In the genomic region with DNA sequence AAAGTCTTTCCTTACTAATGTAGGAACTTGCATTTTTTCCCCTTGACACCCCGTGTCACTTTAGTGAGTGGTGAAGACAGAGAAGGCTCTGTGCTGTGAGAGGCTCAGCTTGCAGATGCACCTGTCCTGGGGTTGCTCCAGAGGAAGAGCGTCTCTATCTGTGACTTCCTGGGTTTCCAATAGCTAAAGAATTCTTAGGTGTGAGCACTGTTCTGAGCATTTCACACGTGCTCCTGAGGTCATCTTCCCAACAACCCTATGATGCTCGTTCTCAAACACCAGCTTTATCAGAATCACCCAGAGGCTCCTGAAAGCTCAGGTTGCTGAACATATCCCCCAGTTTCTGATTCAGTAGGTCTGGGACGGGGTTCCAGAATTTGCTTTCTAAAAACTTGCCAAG, we compare ENCODE assay signal across 14 cellular contexts. TPM values are rescaled to one million over a fixed set of nuclear protein-coding genes. Genes with fewer than 3 reads are reported as not detected.
DNase-seq lines count a peak whose midpoint lies in the region; ATAC-seq and TF ChIP-seq lines count a peak whose summit lies in the region.
"Had no signal": no experiment of that assay in that cellular context is flagged by ENCODE, and none has a peak within 500 bp of the region (broad histone marks: within the 10 kb centered on the region; RNA-seq: fewer than 3 reads in every experiment).

No MANE protein-coding gene starts in this region.

- H3K4me2 ChIP-seq in H9 (ENCODE audit: insufficient read depth, insufficient read length, low read length) (no peak overlapping the region), hepatocyte (no peak overlapping the region)

- H3K27ac Mint-ChIP-seq in H9 = peak overlapping the region in 2 of 3 experiments; percentile 34 to 42; a peak in 2 of 7 replicates
- H3K27ac Mint-ChIP-seq: CD4-positive, alpha-beta memory T cell had no signal

- no peak overlapping the region for H2BK20ac ChIP-seq in H9 (ENCODE audit: low read depth, low read length, poor library complexity, severe bottlenecking)

- H3K56ac ChIP-seq in H9 (ENCODE audit: insufficient read length, low read depth, low read length) = no peak overlapping the region

- H3K4me1 ChIP-seq in H9 (ENCODE audit: insufficient read depth, low read length) = no peaks in the 10 kb centered on the region; the same call in 1 of the 2 replicates
- no peaks in the 10 kb centered on the region for H3K4me1 ChIP-seq in hepatocyte (ENCODE audit: insufficient read depth)
- H3K4me1 ChIP-seq: BE2C had no signal

- H4K91ac ChIP-seq in H9 (ENCODE audit: insufficient read length, low read depth, low read length) = no peak overlapping the region

- no peak overlapping the region for H2BK5ac ChIP-seq in H9 (ENCODE audit: insufficient read length, low read length)

- H3K4me3 ChIP-seq in hepatocyte = no peak overlapping the region
- H3K4me3 ChIP-seq: A549 had no signal

- WGBS in H9 (ENCODE audit: extremely low coverage, insufficient read length, low lambda C conversion rate) = no CpG with 5 or more reads among the region's 5 CpGs
- 68% methylated on average over 5 of the region's 5 CpGs for WGBS in hepatocyte (ENCODE audit: low lambda C conversion rate, missing lambda C conversion rate)

- no peak for DNase-seq in H9
- DNase-seq in RWPE1 (ENCODE audit: low spot score) = no peak
- DNase-seq in hepatocyte (ENCODE audit: low spot score) = no peak
- DNase-seq in activated CD8-positive, alpha-beta memory T cell treated with anti-CD3 and anti-CD28 coated beads, Interleukin-2, amount 50 U/mL, for 48 hours = no peak
- DNase-seq: BE2C; CD4-positive, alpha-beta memory T cell; DMS153; DMS79 treated with DMSO at 0.1 percent for 48 hours; EL; IMR-90 had no signal

- H2AFZ ChIP-seq in H9 (ENCODE audit: low read length) = no peak overlapping the region
- no peak overlapping the region for H2AFZ ChIP-seq in hepatocyte

- peaks cover 23% of the 10 kb centered on the region for H3K27me3 Mint-ChIP-seq in H9 (ENCODE audit: low read depth)

- peaks cover 37 to 43% of the 10 kb centered on the region in 2 experiments for H3K4me1 Mint-ChIP-seq in H9
- H3K4me1 Mint-ChIP-seq: CD4-positive, alpha-beta memory T cell had no signal

- no peak overlapping the region for H3K14ac ChIP-seq in H9 (ENCODE audit: insufficient read depth, low read length)

- H2BK12ac ChIP-seq in H9 (ENCODE audit: insufficient read length, low read depth, low read length) = no peak overlapping the region

- no peak overlapping the region for H3K23ac ChIP-seq in H9 (ENCODE audit: insufficient read length, low read depth, low read length)

- no peak overlapping the region for H3K18ac ChIP-seq in H9 (ENCODE audit: insufficient read length, low read depth, low read length)

- no peak overlapping the region for H3K27ac ChIP-seq in H9 (ENCODE audit: insufficient read length, low read depth, low read length)
- H3K27ac ChIP-seq in RWPE1 = peak overlapping the region; percentile 70
- peak overlapping the region; percentile 71 for H3K27ac ChIP-seq in hepatocyte
- H3K27ac ChIP-seq: C4-2B had no signal

- H3K27me3 ChIP-seq in H9 (ENCODE audit: insufficient read depth, low read length) = no peaks in the 10 kb centered on the region
- H3K27me3 ChIP-seq in hepatocyte = no peaks in the 10 kb centered on the region
- H3K27me3 ChIP-seq: BE2C had no signal

- H4K5ac ChIP-seq in H9 (ENCODE audit: insufficient read length, low read depth, low read length) = no peak overlapping the region

- no peak overlapping the region for H2AK5ac ChIP-seq in H9 (ENCODE audit: insufficient read length, low read length)

- CTCF ChIA-PET in RWPE1 (lab: Yijun Ruan, JAX) = no interaction called here

- ATAC-seq in esophagus mucosa (no peak), HG02571 (IDR thresholded peaks at IDR 0.05; ENCODE audit: unreplicated experiment) (no peak)

- H3K9me2 ChIP-seq in hepatocyte (replicated peaks; ENCODE audit: insufficient read depth) = no peaks in the 10 kb centered on the region

- H2BK15ac ChIP-seq in H9 (ENCODE audit: low read depth, low read length) = no peak overlapping the region

- H3K9ac ChIP-seq in H9 (ENCODE audit: extremely low read depth, insufficient read length, low read length) = no peak overlapping the region

- no peak overlapping the region for H3K4me3 Mint-ChIP-seq in H9

- H3K4ac ChIP-seq in H9 (ENCODE audit: low read depth, low read length) = no peak overlapping the region

- no peak overlapping the region for H2BK120ac ChIP-seq in H9 (ENCODE audit: low read depth, low read length, poor library complexity, severe bottlenecking)

- H3K79me1 ChIP-seq in H9 (ENCODE audit: insufficient read depth, low read depth, low read length, poor library complexity, severe bottlenecking) = no peaks in the 10 kb centered on the region

- POLR2A ChIA-PET in RWPE1 (lab: Yijun Ruan, JAX; ENCODE audit: low non-redundant PET) = no interaction called here

- peaks cover 0 to 6% (median 0%) of the 10 kb centered on the region in 3 experiments; a peak in 2 of 7 replicates for H3K36me3 Mint-ChIP-seq in H9 (ENCODE audit: insufficient read depth in 1 of 3, low read depth in 3 of 3)
- H3K36me3 Mint-ChIP-seq: CD4-positive, alpha-beta memory T cell had no signal

- TF ChIP-seq CTCF in H9 (conservative IDR thresholded peaks at IDR 0.05) (no peak), RWPE1 (conservative IDR thresholded peaks at IDR 0.05; ENCODE audit: low read depth) (no peak), hepatocyte (IDR thresholded peaks at IDR 0.05; ENCODE audit: poor library complexity) (no peak)

- peaks cover under 1 to 7% of the 10 kb centered on the region in 2 experiments for H3K9me3 Mint-ChIP-seq in H9

- peaks cover 3% of the 10 kb centered on the region for H3K9me3 ChIP-seq in H9 (ENCODE audit: control insufficient read depth, low read depth, low read length)
- H3K9me3 ChIP-seq in hepatocyte (ENCODE audit: low read depth) = no peaks in the 10 kb centered on the region
- H3K9me3 ChIP-seq: BE2C had no signal

- H4K20me1 ChIP-seq in H9 (ENCODE audit: control insufficient read depth, insufficient read depth, insufficient read length) (no peaks in the 10 kb centered on the region), hepatocyte (ENCODE audit: insufficient read depth, poor library complexity, severe bottlenecking) (no peaks in the 10 kb centered on the region)

- no peaks in the 10 kb centered on the region for H3K79me2 ChIP-seq in H9 (ENCODE audit: insufficient read depth, low read length)
- H3K79me2 ChIP-seq in hepatocyte = no peaks in the 10 kb centered on the region

- no peak overlapping the region for H3T11ph ChIP-seq in H9 (ENCODE audit: low read length)

- H3K23me2 ChIP-seq in H9 (ENCODE audit: insufficient read length, low read depth, low read length, poor library complexity, severe bottlenecking) = no peaks in the 10 kb centered on the region

- H3K36me3 ChIP-seq in hepatocyte (replicated peaks; ENCODE audit: insufficient read depth, low read depth) = no peaks in the 10 kb centered on the region
- H3K36me3 ChIP-seq: BE2C had no signal

- no peak overlapping the region for H4K8ac ChIP-seq in H9 (replicated peaks; ENCODE audit: insufficient read length, low read depth, low read length)

RNA-seq across cellular contexts. Expression of gene CTSV, which starts 6.4 kb away (rescaled TPM):
- total RNA-seq in H9 (2021) (82.2 and 85.5 TPM in 2 replicates), hepatocyte (106 and 107 TPM in 2 replicates), esophagus mucosa (5.7 TPM)
- 98.8 and 102 TPM in 2 replicates for polyA plus RNA-seq in hepatocyte
- total RNA-seq: CD4-positive, alpha-beta memory T cell had no signal
- polyA plus RNA-seq: CD4-positive, alpha-beta memory T cell had no signal

Comparison
In these comparisons a context has a peak if more than half of its experiments do, and no peak if none do; other contexts are left out.
1. RNA of gene CTSV, which starts 6.4 kb away (total RNA-seq): 106 to 107 TPM in hepatocyte and 82.2 to 85.5 TPM in H9; 5.7 TPM in esophagus mucosa (single experiment); every median in the first group is over 10 times any median in the second.